12 cellular contexts compared by ENCODE assay signal in the genomic region with DNA sequence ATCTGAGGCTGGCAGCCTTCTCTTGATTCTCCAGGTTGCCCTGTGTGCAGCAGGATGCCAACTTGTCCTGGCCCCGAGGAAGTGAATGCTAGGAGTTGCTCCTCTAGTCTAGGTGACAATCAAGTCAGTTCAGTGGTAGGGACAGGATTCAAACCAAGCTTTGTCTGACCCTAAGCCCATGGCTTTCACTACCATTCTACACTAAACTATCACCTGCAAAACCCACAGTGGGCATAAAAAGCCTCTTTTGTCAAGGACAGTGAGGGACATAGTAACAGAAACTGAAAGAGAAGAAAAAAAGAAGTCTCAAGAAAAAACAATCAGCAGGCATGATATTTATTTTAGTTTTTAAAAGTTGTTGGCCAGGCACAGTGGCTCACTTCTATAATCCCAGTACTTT. TPM values are rescaled to one million over a fixed set of nuclear protein-coding genes. Genes with fewer than 3 reads are reported as not detected.
DNase-seq lines count a peak whose midpoint lies in the region; ATAC-seq, FAIRE-seq and TF ChIP-seq lines count a peak whose summit lies in the region.
"Had no signal": no experiment of that assay in that cellular context is flagged by ENCODE, and none has a peak within 500 bp of the region (broad histone marks: within the 10 kb centered on the region; RNA-seq: fewer than 3 reads in every experiment).

No MANE protein-coding gene starts in this region.

- no peak for TF ChIP-seq CTCF in H1 (IDR thresholded peaks at IDR 0.05; ENCODE audit: control extremely low read depth in 1 of 3, insufficient read depth in 1 of 3, low read depth in 1 of 3, low read length in 3 of 3)
- no peak for TF ChIP-seq CTCF in spleen (IDR thresholded peaks at IDR 0.05 in 8 of 11, conservative IDR thresholded peaks at IDR 0.05 in 3 of 11)
- TF ChIP-seq CTCF in nephron progenitor cell (IDR thresholded peaks at IDR 0.05) = no peak

- H2AFZ ChIP-seq in H1 (ENCODE audit: low read length) = no peak overlapping the region

- H3K4me1 ChIP-seq in H1 (replicated peaks in 1 of 4; ENCODE audit: control insufficient read depth in 3 of 4, insufficient read depth in 4 of 4, low read length in 3 of 4) (peaks cover 1 to 8% (median 4%) of the 10 kb centered on the region in 4 experiments; a peak in 4 of 7 replicates), spleen (peaks cover 13 to 40% (median 29%) of the 10 kb centered on the region in 6 donors)

- FAIRE-seq in H1 (lab: Jason Lieb, UNC) = no peak

- H3K79me1 ChIP-seq in H1 (ENCODE audit: low read depth, low read length) = no peaks in the 10 kb centered on the region

- TF ChIP-seq EP300 in H1 (IDR thresholded peaks at IDR 0.05; ENCODE audit: borderline replicate concordance in 1 of 2, low read depth in 2 of 2, low read length in 2 of 2) = no peak

- no peak overlapping the region for H2BK20ac ChIP-seq in H1 (ENCODE audit: low read length)

- POLR2A ChIA-PET in H1 (lab: Charles Lee; ENCODE audit: partially characterized antibody) = no interaction called here

- ATAC-seq in GM18909 (IDR thresholded peaks at IDR 0.05; ENCODE audit: poor library complexity, unreplicated experiment) (peak; percentile 24), HG02938 (IDR thresholded peaks at IDR 0.05; ENCODE audit: unreplicated experiment) (peak; percentile 24)
- no peak for ATAC-seq in activated naive CD4-positive, alpha-beta T cell treated with anti-CD3 and anti-CD28 coated beads, Interleukin-2, amount 50 U/mL, for 72 hours

- H3K18ac ChIP-seq in H1 (ENCODE audit: extremely low read depth, low read length) = no peak overlapping the region

- no peak overlapping the region for H3K27ac Mint-ChIP-seq in nephron progenitor cell
- H3K27ac Mint-ChIP-seq in activated naive CD4-positive, alpha-beta T cell treated with anti-CD3 and anti-CD28 coated beads, Interleukin-2, amount 50 U/mL, for 72 hours = no peak overlapping the region
- H3K27ac Mint-ChIP-seq: mesothelial cell of epicardium had no signal

- no peaks in the 10 kb centered on the region for H3K23me2 ChIP-seq in H1 (ENCODE audit: low read depth, low read length)

- no peaks in the 10 kb centered on the region for H4K20me1 ChIP-seq in H1 (replicated peaks in 1 of 2; ENCODE audit: control insufficient read depth in 1 of 2, insufficient read depth in 2 of 2, low read length in 2 of 2)

- TF ChIP-seq POLR2A in H1 (IDR thresholded peaks at IDR 0.05; ENCODE audit: control extremely low read depth in 1 of 2, low read depth in 2 of 2, low read length in 2 of 2) (no peak), spleen (IDR thresholded peaks at IDR 0.05) (no peak)

- peak overlapping the region; percentile 38 for H4K91ac ChIP-seq in H1 (replicated peaks; ENCODE audit: insufficient read length, low read length)

- DNase-seq in H1 (ENCODE audit: low read depth in 1 of 2, low spot score in 2 of 2) (no peak), spleen (no peak), NOMO-1 treated with dmso at 0.1 percent for 144 hours (lab: John Stamatoyannopoulos, UW; ENCODE audit: unreplicated experiment) (no peak), NCI-H2196 treated with DMSO at 0.1 percent for 48 hours (lab: John Stamatoyannopoulos, UW; ENCODE audit: unreplicated experiment) (no peak), nephron progenitor cell (no peak)
- DNase-seq in activated naive CD4-positive, alpha-beta T cell treated with anti-CD3 and anti-CD28 coated beads, Interleukin-2, amount 50 U/mL, for 72 hours (ENCODE audit: low spot score in 2 of 2) = no peak
- DNase-seq: amniotic stem cell, NCI-H345 had no signal

- no peak overlapping the region for H2BK5ac ChIP-seq in H1 (ENCODE audit: low read depth, low read length)

- peak overlapping the region; percentile 62; the same call in 1 of the 2 replicates for H2BK15ac ChIP-seq in H1 (ENCODE audit: low read length)

- intact Hi-C loops in spleen (cut with DNase I; ENCODE audit: low total_unique reads) = no loop called here

- H3K27ac ChIP-seq in H1 (ENCODE audit: low read depth, low read length) (no peak overlapping the region), spleen (peak overlapping the region in 6 of 8 donors; percentile 18 to 83 (median 57))
- H3K27ac ChIP-seq: SK-N-MC had no signal

- H2AK5ac ChIP-seq in H1 (ENCODE audit: low read depth, low read length) = no peak overlapping the region

- peaks cover 35% of the 10 kb centered on the region for H3K4me1 Mint-ChIP-seq in nephron progenitor cell

- H3K56ac ChIP-seq in H1 (replicated peaks; ENCODE audit: insufficient read length, low read depth, low read length) = no peak overlapping the region

- H3K36me3 ChIP-seq in H1 (ENCODE audit: control insufficient read depth in 2 of 4, insufficient read depth in 4 of 4, low read length in 3 of 4) = no peaks in the 10 kb centered on the region
- H3K36me3 ChIP-seq in spleen = no peaks in the 10 kb centered on the region

- H3K9ac ChIP-seq in H1 (replicated peaks in 1 of 4; ENCODE audit: extremely low read depth in 1 of 4, low read depth in 3 of 4, low read length in 3 of 4) = no peak overlapping the region

- H4K8ac ChIP-seq in H1 (ENCODE audit: extremely low read depth, insufficient read depth, low read length) = no peak overlapping the region

- H3K27me3 Mint-ChIP-seq in nephron progenitor cell (ENCODE audit: low read depth, poor library complexity) = peaks cover 17% of the 10 kb centered on the region

- no peaks in the 10 kb centered on the region for H3K9me3 Mint-ChIP-seq in nephron progenitor cell
- H3K9me3 Mint-ChIP-seq in activated naive CD4-positive, alpha-beta T cell treated with anti-CD3 and anti-CD28 coated beads, Interleukin-2, amount 50 U/mL, for 72 hours = no peaks in the 10 kb centered on the region
- H3K9me3 Mint-ChIP-seq: mesothelial cell of epicardium had no signal

- H3K4me2 ChIP-seq in H1 (ENCODE audit: insufficient read depth in 1 of 2, low read depth in 2 of 2, low read length in 2 of 2) = no peak overlapping the region

- H3K4ac ChIP-seq in H1 (replicated peaks; ENCODE audit: insufficient read length, low read depth, low read length) = no peak overlapping the region

- TF ChIP-seq RAD21 in H1 (IDR thresholded peaks at IDR 0.05 in 1 of 2, conservative IDR thresholded peaks at IDR 0.05 in 1 of 2; ENCODE audit: low read depth in 2 of 2, low read length in 2 of 2) = no peak

- no peak overlapping the region for H2BK120ac ChIP-seq in H1 (replicated peaks; ENCODE audit: low read depth, low read length)

- no peak overlapping the region for H3K4me3 Mint-ChIP-seq in nephron progenitor cell
- H3K4me3 Mint-ChIP-seq: mesothelial cell of epicardium had no signal

- H2BK12ac ChIP-seq in H1 (ENCODE audit: low read depth, low read length) = no peak overlapping the region; the same call in 1 of the 2 replicates

- no peaks in the 10 kb centered on the region for H3K27me3 ChIP-seq in H1 (replicated peaks in 1 of 4; ENCODE audit: control insufficient read depth in 3 of 4, extremely low read depth in 1 of 4, insufficient read depth in 3 of 4, low read length in 3 of 4)
- no peaks in the 10 kb centered on the region for H3K27me3 ChIP-seq in spleen (replicated peaks in 1 of 7)

- H3K4me3 ChIP-seq in H1 (ENCODE audit: extremely low read depth in 1 of 4, insufficient read depth in 2 of 4, low read depth in 3 of 4, low read length in 4 of 4) = no peak overlapping the region
- peak overlapping the region in 1 of 8 donors; percentile 20 for H3K4me3 ChIP-seq in spleen
- H3K4me3 ChIP-seq: SK-N-MC had no signal

- H3K14ac ChIP-seq in H1 (ENCODE audit: insufficient read length) = no peak overlapping the region

- H3K9me3 ChIP-seq in H1 (ENCODE audit: insufficient read depth in 2 of 2, low read depth in 1 of 2, low read length in 1 of 2) (no peaks in the 10 kb centered on the region), spleen (no peaks in the 10 kb centered on the region)

- no peak overlapping the region for H4K5ac ChIP-seq in H1 (ENCODE audit: insufficient read length, low read depth, low read length)

- no peaks in the 10 kb centered on the region; a peak in 1 of 4 replicates for H3K79me2 ChIP-seq in H1 (ENCODE audit: control insufficient read depth in 1 of 2, insufficient read depth in 2 of 2, low read length in 2 of 2)

- no peak overlapping the region for H3K23ac ChIP-seq in H1 (ENCODE audit: insufficient read length)

- WGBS in H1 (ENCODE audit: extremely low coverage in 1 of 2, insufficient coverage in 1 of 2, insufficient read length in 1 of 2, insufficient replicate concordance in 2 of 2, low coverage in 1 of 2, low lambda C conversion rate in 2 of 2, missing lambda C conversion rate in 1 of 2), 2 experiments = 88% methylated on average over 1 of the region's 1 CpG; no CpG with 5 or more reads in 1 of the 2 experiments
- whole genome bisulfite sequencing in spleen, 5 donors = 33 to 61% (median 44%) methylated on average over 1 of the region's 1 CpG

- H3K36me3 Mint-ChIP-seq in nephron progenitor cell (ENCODE audit: low read depth) = no peaks in the 10 kb centered on the region
- H3K36me3 Mint-ChIP-seq in activated naive CD4-positive, alpha-beta T cell treated with anti-CD3 and anti-CD28 coated beads, Interleukin-2, amount 50 U/mL, for 72 hours = no peaks in the 10 kb centered on the region
- H3K36me3 Mint-ChIP-seq: mesothelial cell of epicardium had no signal

- CTCF ChIA-PET in H1 (lab: Charles Lee; ENCODE audit: partially characterized antibody) = interaction anchor here (1.0 to 4.1 kb wide), 6 partner anchors 30 to 430 kb away, joined by 3 to 37 read pairs (median 4); no protein-coding TSS in a partner anchor

TF ChIP-seq in H1, 55 proteins besides CTCF, POLR2A, EP300 and RAD21 (continues in another document):
- no peak for TF ChIP-seq MAFK (IDR thresholded peaks at IDR 0.05; ENCODE audit: low read depth, low read length)
- TF ChIP-seq POLR2AphosphoS5 (IDR thresholded peaks at IDR 0.05; ENCODE audit: low read depth, low read length) = no peak
- no peak for TF ChIP-seq RXRA (IDR thresholded peaks at IDR 0.05; ENCODE audit: insufficient read depth, low read depth, low read length)
- TF ChIP-seq SIX5 (IDR thresholded peaks at IDR 0.05; ENCODE audit: low read depth, low read length) = no peak
- no peak for TF ChIP-seq RFX5 (IDR thresholded peaks at IDR 0.05; ENCODE audit: borderline replicate concordance, low read depth, low read length)

RNA-seq across cellular contexts. Expression of gene KCNMA1, which starts 33.5 kb away (rescaled TPM):
- total RNA-seq in H1 (2021; fragmentation: NEBNext Ultra II Directional; extraction: Animal tissue kit (Norgen Biotek cat#: 25700)) = 9.5 and 11.1 TPM in 2 replicates
- polyA plus RNA-seq in H1 (2011; rRNA removed) = 10.2 and 11.3 TPM in 2 replicates
- 6.9 TPM for polyA plus RNA-seq in H1 (2011; cell fraction: cytosol; rRNA removed)
- polyA plus RNA-seq in H1 (2011; cell fraction: nucleus; rRNA removed) = 27.2 TPM
- 7.2 to 8.6 TPM (median 8.2 TPM) in 4 replicates for polyA plus RNA-seq in H1 (2012, experiment 1 of 2)
- 3.5 TPM for polyA plus RNA-seq in H1 (2012, experiment 2 of 2)
- polyA plus RNA-seq in H1 (2013, experiment 1 of 2) = 5.2 TPM
- polyA plus RNA-seq in H1 (2013, experiment 2 of 2) = 6.0 TPM
- polyA minus RNA-seq in H1 (2011; rRNA and poly(A)+ RNA removed) = 36.9 and 38.3 TPM in 2 replicates
- polyA minus RNA-seq in H1 (2011; cell fraction: cytosol; rRNA and poly(A)+ RNA removed) = 7.7 TPM
- polyA minus RNA-seq in H1 (2011; cell fraction: nucleus; rRNA and poly(A)+ RNA removed) = 70.8 TPM
- 100 to 1,000 TPM in 2 of 7 donors, 10 to 100 TPM in 5; 39.6 to 114 (median 63.6) TPM for total RNA-seq in spleen
- 10 to 100 TPM in 1 of 3 donors, 1 to 10 TPM in 2; 9.3 to 21.7 (median 10.0) TPM for polyA plus RNA-seq in spleen
- total RNA-seq in activated naive CD4-positive, alpha-beta T cell treated with anti-CD3 and anti-CD28 coated beads, Interleukin-2, amount 50 U/mL, for 72 hours = not detected

Comparison
In these comparisons a context has a peak if more than half of its experiments do, and no peak if none do; other contexts are left out.
1. ATAC-seq: peak in GM18909 (single experiment) and HG02938 (single experiment); none in activated naive CD4-positive, alpha-beta T cell treated with anti-CD3 and anti-CD28 coated beads, Interleukin-2, amount 50 U/mL, for 72 hours (0 of 2).
2. RNA of gene KCNMA1, which starts 33.5 kb away (total RNA-seq): 39.6 to 114 TPM in spleen and 9.5 to 11.1 TPM in H1; not detected in activated naive CD4-positive, alpha-beta T cell treated with anti-CD3 and anti-CD28 coated beads, Interleukin-2, amount 50 U/mL, for 72 hours; every median in the first group is over 10 times any median in the second.